In the genomic region with DNA sequence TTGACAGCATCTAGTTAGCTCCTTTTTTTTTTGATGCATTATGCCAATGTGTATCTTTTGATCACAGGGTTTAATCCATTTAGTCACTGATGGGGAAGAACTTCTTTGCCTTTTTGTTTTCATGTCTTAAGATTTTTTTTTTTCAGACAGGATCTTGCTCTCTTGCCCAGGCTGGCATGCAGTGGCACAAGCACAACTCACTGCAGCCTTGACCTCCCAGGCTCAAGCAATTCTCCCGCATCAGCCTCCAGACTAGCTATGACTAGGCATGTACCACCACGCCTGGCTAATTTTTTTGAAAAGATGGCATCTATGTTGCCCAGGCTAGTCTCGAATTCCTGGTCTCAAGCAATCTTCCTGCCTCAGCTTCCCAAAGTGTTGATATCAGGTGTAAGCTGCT, we compare ENCODE assay signal across 25 cellular contexts. TPM values are rescaled to one million over a fixed set of nuclear protein-coding genes. Genes with fewer than 3 reads are reported as not detected.
"Had no signal": no experiment of that assay in that cellular context is flagged by ENCODE, and none has a peak within 500 bp of the region (broad histone marks: within the 10 kb centered on the region; RNA-seq: fewer than 3 reads in every experiment).

No MANE protein-coding gene starts in this region.

- DNase-seq: KBM-7, MV-4-11, NCI-H1048, NCI-H1105, NCI-H1417, NCI-H1436 treated with DMSO at 0.1 percent for 48 hours, NCI-H1694, NCI-H1930, NCI-H2081, NCI-H2107, NCI-H2227 treated with DMSO at 0.1 percent for 48 hours, NCI-H446, NCI-H510A, NCI-H524 treated with DMSO at 0.1 percent for 48 hours, NCI-H774, SHP77, SK-N-SH, SW 1271 had no signal

- H3K4me2 ChIP-seq: SK-N-SH had no signal

- ATAC-seq: Panc1 had no signal

- H3K27ac ChIP-seq: RWPE1 had no signal

- H3K4me3 Mint-ChIP-seq: IgD-negative memory B cell had no signal

- H3K9ac ChIP-seq: SK-N-SH had no signal

- H3K27ac Mint-ChIP-seq: IgD-negative memory B cell had no signal

RNA-seq across cellular contexts. Expression of a gene that starts 46.4 kb away (rescaled TPM):
- total RNA-seq: HT1080, LHCN-M2, MCF 10A, SK-MEL-5 had no signal
- polyA plus RNA-seq: IgD-negative memory B cell, SK-N-SH had no signal
